ENCODE assay signal across 1 cellular context in genomic region chr20:13418263-13419229, GRCh38.
A peak's percentile ranks its signal among the peaks of the same experiment; 100 is the strongest.
TF ChIP-seq lines count a peak whose summit lies in the region.

No MANE protein-coding gene starts in this region.

TF ChIP-seq in HepG2, 621 proteins besides CTCF, POLR2A, EP300 and RAD21 (continued from another document):
- TF ChIP-seq ATF2 (CRISPR knock-in tag; IDR thresholded peaks at IDR 0.05) (peak; percentile 71), FOSL2 (CRISPR knock-in tag; IDR thresholded peaks at IDR 0.05) (peak; percentile 76; the same call in 1 of the 2 replicates), SETDB1 (CRISPR knock-in tag; IDR thresholded peaks at IDR 0.05; ENCODE audit: borderline replicate concordance) (no peak), ATF7 (IDR thresholded peaks at IDR 0.05) (peak; percentile 40), ATF7 (CRISPR knock-in tag; IDR thresholded peaks at IDR 0.05) (no peak; the same call in 1 of the 2 replicates), ELF4 (CRISPR knock-in tag; IDR thresholded peaks at IDR 0.05; ENCODE audit: borderline replicate concordance) (peak; percentile 79; the same call in 1 of the 2 replicates), ZNF619 (CRISPR knock-in tag; IDR thresholded peaks at IDR 0.05) (no peak), TBX2 (CRISPR knock-in tag; IDR thresholded peaks at IDR 0.05; ENCODE audit: borderline replicate concordance) (peak; percentile 81; the same call in 1 of the 2 replicates), HNF1B (CRISPR knock-in tag; IDR thresholded peaks at IDR 0.05) (peak; percentile 39; the same call in 1 of the 2 replicates), ASH2L (IDR thresholded peaks at IDR 0.05; ENCODE audit: insufficient read length, low read depth, low read length) (peak; percentile 94), JUND (CRISPR knock-in tag; IDR thresholded peaks at IDR 0.05) (0 out of 2 replicates have a peak, but pooled peaks have one; percentile 61), ZNF256 (CRISPR knock-in tag; conservative IDR thresholded peaks at IDR 0.05) (no peak), ZNF644 (CRISPR knock-in tag; IDR thresholded peaks at IDR 0.05; ENCODE audit: low read depth) (peak; percentile 92), HMGXB4 (CRISPR knock-in tag; IDR thresholded peaks at IDR 0.05; ENCODE audit: borderline replicate concordance in 1 of 2, low read depth in 1 of 2) (peak in 1 of 2 experiments; percentile 56; a peak in 1 of 4 replicates), POGZ (CRISPR knock-in tag; IDR thresholded peaks at IDR 0.05) (peak; percentile 95), ZBTB46 (CRISPR knock-in tag; IDR thresholded peaks at IDR 0.05; ENCODE audit: borderline replicate concordance) (no peak), MAZ (IDR thresholded peaks at IDR 0.05; ENCODE audit: borderline replicate concordance, low read depth, low read length) (no peak), MAZ (CRISPR knock-in tag; IDR thresholded peaks at IDR 0.05; ENCODE audit: low read depth) (no peak), ZKSCAN8 (CRISPR knock-in tag; IDR thresholded peaks at IDR 0.05; ENCODE audit: borderline replicate concordance) (peak; percentile 96), KLF11 (CRISPR knock-in tag; IDR thresholded peaks at IDR 0.05) (peak; percentile 94), GABPA (IDR thresholded peaks at IDR 0.05; ENCODE audit: low read depth, low read length) (no peak), GABPA (CRISPR knock-in tag; IDR thresholded peaks at IDR 0.05; ENCODE audit: low read depth) (peak; percentile 79), NCOR1 (IDR thresholded peaks at IDR 0.05; ENCODE audit: borderline replicate concordance, low read length) (peak; percentile 91; the same call in 1 of the 2 replicates), SMC3 (IDR thresholded peaks at IDR 0.05; ENCODE audit: low read length) (peak; percentile 19; the same call in 1 of the 2 replicates), ZNF180 (CRISPR knock-in tag; IDR thresholded peaks at IDR 0.05; ENCODE audit: borderline replicate concordance, low read depth) (no peak), ZNF816 (CRISPR knock-in tag; IDR thresholded peaks at IDR 0.05; ENCODE audit: borderline replicate concordance) (peak; percentile 87; the same call in 1 of the 2 replicates), TBL1XR1 (IDR thresholded peaks at IDR 0.05; ENCODE audit: borderline replicate concordance, low read length, partially characterized antibody) (peak; percentile 73), PHF21A (CRISPR knock-in tag; IDR thresholded peaks at IDR 0.05) (peak; percentile 67; the same call in 1 of the 2 replicates), ZC3H13 (CRISPR knock-in tag; IDR thresholded peaks at IDR 0.05) (no peak), ZNF33B (CRISPR knock-in tag; IDR thresholded peaks at IDR 0.05) (0 out of 2 replicates have a peak, but pooled peaks have one; percentile 41), YEATS4 (CRISPR knock-in tag; IDR thresholded peaks at IDR 0.05; ENCODE audit: borderline replicate concordance) (peak; percentile 53; the same call in 1 of the 2 replicates), MLXIP (CRISPR knock-in tag; IDR thresholded peaks at IDR 0.05; ENCODE audit: borderline replicate concordance) (0 out of 2 replicates have a peak, but pooled peaks have one; percentile 14), TBX3 (IDR thresholded peaks at IDR 0.05; ENCODE audit: borderline replicate concordance) (peak; percentile 85), ZBTB21 (CRISPR knock-in tag; IDR thresholded peaks at IDR 0.05) (peak; percentile 21; the same call in 1 of the 2 replicates), ZSCAN12 (CRISPR knock-in tag; IDR thresholded peaks at IDR 0.05) (no peak), NCOA1 (CRISPR knock-in tag; IDR thresholded peaks at IDR 0.05) (peak; percentile 61; the same call in 1 of the 2 replicates), ZBTB2 (CRISPR knock-in tag; IDR thresholded peaks at IDR 0.05; ENCODE audit: low read depth) (0 out of 2 replicates have a peak, but pooled peaks have one; percentile 51), ZFY (CRISPR knock-in tag; IDR thresholded peaks at IDR 0.05) (no peak), SOX13 (IDR thresholded peaks at IDR 0.05) (peak; percentile 83), SOX13 (CRISPR knock-in tag; conservative IDR thresholded peaks at IDR 0.05 in 1 of 2, IDR thresholded peaks at IDR 0.05 in 1 of 2) (peak in 1 of 2 experiments; percentile 99; a peak in 2 of 4 replicates), ESRRA (CRISPR knock-in tag; IDR thresholded peaks at IDR 0.05; ENCODE audit: low read depth) (peak; percentile 19; the same call in 1 of the 2 replicates), DZIP1 (CRISPR knock-in tag; IDR thresholded peaks at IDR 0.05) (no peak), FOXJ3 (CRISPR knock-in tag; IDR thresholded peaks at IDR 0.05; ENCODE audit: borderline replicate concordance) (peak; percentile 89), ZBTB20 (CRISPR knock-in tag; IDR thresholded peaks at IDR 0.05; ENCODE audit: borderline replicate concordance, low read depth) (peak; percentile 87), POLR2AphosphoS2 (IDR thresholded peaks at IDR 0.05; ENCODE audit: low read depth, low read length) (no peak), SNAPC2 (CRISPR knock-in tag; IDR thresholded peaks at IDR 0.05) (peak; percentile 86; the same call in 1 of the 2 replicates), FOXA3 (CRISPR knock-in tag; IDR thresholded peaks at IDR 0.05) (peak; percentile 95), ZNF782 (CRISPR knock-in tag; IDR thresholded peaks at IDR 0.05; ENCODE audit: borderline replicate concordance) (no peak), GMEB2 (CRISPR knock-in tag; IDR thresholded peaks at IDR 0.05; ENCODE audit: low read depth) (no peak), DNMT1 (CRISPR knock-in tag; IDR thresholded peaks at IDR 0.05) (no peak), ERF (CRISPR knock-in tag; IDR thresholded peaks at IDR 0.05) (peak; percentile 96), SIN3B (IDR thresholded peaks at IDR 0.05; ENCODE audit: low read length) (no peak), ZEB1 (IDR thresholded peaks at IDR 0.05; ENCODE audit: insufficient replicate concordance, low read depth) (peak; percentile 61)
